ENCODE assay signal across 17 cellular contexts in genomic region chr12:26611598-26611997, GRCh38.
DNase-seq lines count a peak whose midpoint lies in the region; ATAC-seq and TF ChIP-seq lines count a peak whose summit lies in the region.
"Had no signal": no experiment of that assay in that cellular context is flagged by ENCODE, and none has a peak within 500 bp of the region (broad histone marks: within the 10 kb centered on the region; RNA-seq: fewer than 3 reads in every experiment).

No MANE protein-coding gene starts in this region.

- no peaks in the 10 kb centered on the region for H3K36me3 Mint-ChIP-seq in nephron progenitor cell (ENCODE audit: low read depth)
- H3K36me3 Mint-ChIP-seq: IgD-negative memory B cell had no signal

- no peak overlapping the region for H3K4me3 ChIP-seq in ascending aorta
- H3K4me3 ChIP-seq: BLaER1, GM23248 had no signal

- H3K36me3 ChIP-seq in ascending aorta = no peaks in the 10 kb centered on the region
- H3K36me3 ChIP-seq: BLaER1 had no signal

- no peaks in the 10 kb centered on the region for H3K9me3 Mint-ChIP-seq in nephron progenitor cell
- H3K9me3 Mint-ChIP-seq: CD8-positive, alpha-beta memory T cell; IgD-negative memory B cell had no signal

- no peak overlapping the region for H3K4me3 Mint-ChIP-seq in nephron progenitor cell
- H3K4me3 Mint-ChIP-seq: CD8-positive, alpha-beta memory T cell; IgD-negative memory B cell had no signal

- H3K4me1 Mint-ChIP-seq in nephron progenitor cell = peaks cover 3% of the 10 kb centered on the region
- H3K4me1 Mint-ChIP-seq: CD8-positive, alpha-beta memory T cell had no signal

- H3K27ac Mint-ChIP-seq in nephron progenitor cell = peak overlapping the region; percentile 80
- H3K27ac Mint-ChIP-seq: IgD-negative memory B cell had no signal

- ATAC-seq in GM21515 (IDR thresholded peaks at IDR 0.05; ENCODE audit: unreplicated experiment) = no peak

- TF ChIP-seq CTCF in nephron progenitor cell (IDR thresholded peaks at IDR 0.05) (no peak), ascending aorta (IDR thresholded peaks at IDR 0.05) (no peak)

- no peaks in the 10 kb centered on the region for H3K27me3 ChIP-seq in ascending aorta
- H3K27me3 ChIP-seq: BLaER1 had no signal

- peak; percentile 58 for DNase-seq in NCI-H82 (lab: John Stamatoyannopoulos, UW)
- no peak for DNase-seq in NCI-H82 treated with DMSO at 0.1 percent for 48 hours (lab: John Stamatoyannopoulos, UW; ENCODE audit: unreplicated experiment)
- no peak for DNase-seq in nephron progenitor cell
- DNase-seq in nucleus accumbens (lab: John Stamatoyannopoulos, UW) = no peak
- DNase-seq in stimulated activated CD4-positive, alpha-beta T cell treated with anti-CD3 and anti-CD28 coated beads, Interleukin-1b, Interleukin-23, amount 100 ng/mL, for 48 hours = no peak
- no peak for DNase-seq in ascending aorta (ENCODE audit: low spot score in 2 of 2)
- DNase-seq: Caco-2; CD8-positive, alpha-beta memory T cell; DMS53; GF-D8; GM23248; H7 had no signal

- intact Hi-C loops in ascending aorta (cut with DNase I) = no loop called here

- H3K27ac ChIP-seq in cingulate gyrus (ENCODE audit: low read depth, low read length) = peak overlapping the region; percentile 96
- no peak overlapping the region for H3K27ac ChIP-seq in ascending aorta
- H3K27ac ChIP-seq: 22Rv1, BLaER1, GM23248 had no signal

- no peaks in the 10 kb centered on the region for H3K4me1 ChIP-seq in ascending aorta

- peaks cover 9% of the 10 kb centered on the region for H3K27me3 Mint-ChIP-seq in nephron progenitor cell (ENCODE audit: low read depth, poor library complexity)
- H3K27me3 Mint-ChIP-seq: IgD-negative memory B cell had no signal

- no peaks in the 10 kb centered on the region for H3K9me3 ChIP-seq in ascending aorta
- H3K9me3 ChIP-seq: BLaER1, Caco-2 had no signal
